In genomic region chr17:63702223-63702577, GRCh38 we compare ENCODE assay signal across 8 cellular contexts. TPM values are rescaled to one million over a fixed set of nuclear protein-coding genes. Genes with fewer than 3 reads are reported as not detected.
A peak's percentile ranks its signal among the peaks of the same experiment; 100 is the strongest.
DNase-seq lines count a peak whose midpoint lies in the region; ATAC-seq and TF ChIP-seq lines count a peak whose summit lies in the region.

No MANE protein-coding gene starts in this region.

- DNase-seq in AML-193 (lab: John Stamatoyannopoulos, UW) (peak; percentile 76 to 79), mucosa of descending colon (peak; percentile 50 to 82 (median 53)), NCI-H82 (lab: John Stamatoyannopoulos, UW) (no peak), hepatocyte (ENCODE audit: low spot score) (no peak), Ammon's horn (ENCODE audit: low spot score) (no peak)
- peak; percentile 31 for DNase-seq in Jurkat, Clone E6-1 (ENCODE audit: low read depth, low spot score)
- peak; percentile 81 for DNase-seq in activated CD8-positive, alpha-beta memory T cell treated with anti-CD3 and anti-CD28 coated beads, Interleukin-2, amount 50 U/mL, for 48 hours

- no peak for TF ChIP-seq CTCF in mucosa of descending colon (IDR thresholded peaks at IDR 0.05)
- no peak for TF ChIP-seq CTCF in hepatocyte (IDR thresholded peaks at IDR 0.05; ENCODE audit: poor library complexity)

- H3K79me2 ChIP-seq in hepatocyte: no peaks in the 10 kb centered on the region

- H2AFZ ChIP-seq in hepatocyte: no peak overlapping the region

- intact Hi-C loops in mucosa of descending colon (cut with DNase I, micrococcal nuclease): no loop called here

- H3K27ac ChIP-seq in hepatocyte: no peak overlapping the region

- 95% methylated on average over 5 of the region's 5 CpGs for WGBS in hepatocyte (ENCODE audit: low lambda C conversion rate, missing lambda C conversion rate)

- H3K9me2 ChIP-seq in hepatocyte (replicated peaks; ENCODE audit: insufficient read depth): no peaks in the 10 kb centered on the region

- H4K20me1 ChIP-seq in hepatocyte (ENCODE audit: insufficient read depth, poor library complexity, severe bottlenecking): no peaks in the 10 kb centered on the region

- H3K36me3 ChIP-seq in mucosa of descending colon (ENCODE audit: low read depth) (no peaks in the 10 kb centered on the region), hepatocyte (replicated peaks; ENCODE audit: insufficient read depth, low read depth) (no peaks in the 10 kb centered on the region)

- no peak overlapping the region for H3K4me2 ChIP-seq in hepatocyte

- H3K4me3 ChIP-seq in Jurkat, Clone E6-1 (ENCODE audit: low read length): peak overlapping the region; percentile 32
- H3K4me3 ChIP-seq in mucosa of descending colon (no peak overlapping the region), hepatocyte (no peak overlapping the region)

- no peaks in the 10 kb centered on the region for H3K27me3 ChIP-seq in hepatocyte

- H3K4me1 ChIP-seq in mucosa of descending colon (ENCODE audit: low read depth): peaks cover 19% of the 10 kb centered on the region
- H3K4me1 ChIP-seq in hepatocyte (ENCODE audit: insufficient read depth): peaks cover 15% of the 10 kb centered on the region

- H3K9me3 ChIP-seq in mucosa of descending colon (no peaks in the 10 kb centered on the region), hepatocyte (ENCODE audit: low read depth) (no peaks in the 10 kb centered on the region)

- ATAC-seq in mucosa of descending colon: peak; percentile 13
- no peak for ATAC-seq in HG02870 (IDR thresholded peaks at IDR 0.05; ENCODE audit: unreplicated experiment)

RNA-seq across cellular contexts. Expression of gene LIMD2, which starts 2.3 kb away (rescaled TPM):
- 64.9 TPM for polyA plus RNA-seq in Jurkat, Clone E6-1 (2012; ENCODE audit: insufficient read depth, insufficient read length)
- total RNA-seq in mucosa of descending colon (10 to 100 TPM in 1 of 3 donors, 1 to 10 TPM in 2; 5.6 to 13.2 (median 8.4) TPM), hepatocyte (14.5 and 20.7 TPM in 2 replicates)
- 31.1 and 35.3 TPM in 2 replicates for polyA plus RNA-seq in hepatocyte

RNA-seq across cellular contexts. Expression of gene STRADA, which starts 39.4 kb away (rescaled TPM):
- polyA plus RNA-seq in Jurkat, Clone E6-1 (2012; ENCODE audit: insufficient read depth, insufficient read length): 52.1 TPM
- 10 to 100 TPM; 29.1 to 34.0 (median 29.6) TPM for total RNA-seq in mucosa of descending colon
- total RNA-seq in hepatocyte: 15.3 and 19.9 TPM in 2 replicates
- 24.4 and 27.6 TPM in 2 replicates for polyA plus RNA-seq in hepatocyte

Comparison
In these comparisons a context has a peak if more than half of its experiments do, and no peak if none do; other contexts are left out.
1. DNase-seq: peak in AML-193 (2 of 2), Jurkat, Clone E6-1 (single experiment), activated CD8-positive, alpha-beta memory T cell treated with anti-CD3 and anti-CD28 coated beads, Interleukin-2, amount 50 U/mL, for 48 hours (single experiment) and mucosa of descending colon (3 of 3); none in NCI-H82 (single experiment), hepatocyte (single experiment) and Ammon's horn (single experiment).